In genomic region chr18:13726228-13726971, GRCh38 we compare ENCODE assay signal across 1 cellular context.
A peak's percentile ranks its signal among the peaks of the same experiment; 100 is the strongest.
TF ChIP-seq lines count a peak whose summit lies in the region.

TSS of gene FAM210A (minus strand) at chr18:13726558. CDS start at chr18:13682077, 44,481 bp downstream.
TSS of gene RNMT (plus strand) at chr18:13726673. CDS start at chr18:13731518, 4,845 bp downstream.

TF ChIP-seq in K562, 482 proteins besides CTCF, POLR2A, EP300 and RAD21 (continued from another document and continues in another):
- TF ChIP-seq HBP1 (CRISPR knock-in tag; IDR thresholded peaks at IDR 0.05) (no peak), ZNF347 (CRISPR knock-in tag; IDR thresholded peaks at IDR 0.05; ENCODE audit: low read depth) (no peak), TCF7 (IDR thresholded peaks at IDR 0.05; ENCODE audit: borderline replicate concordance) (no peak), MCM2 (IDR thresholded peaks at IDR 0.05; ENCODE audit: low read depth) (no peak), ZBTB17 (CRISPR knock-in tag; IDR thresholded peaks at IDR 0.05) (0 out of 2 replicates have a peak, but pooled peaks have one; percentile 63), PREB (CRISPR knock-in tag; IDR thresholded peaks at IDR 0.05) (no peak), HIVEP1 (CRISPR knock-in tag; IDR thresholded peaks at IDR 0.05) (no peak), NFATC3 (IDR thresholded peaks at IDR 0.05) (no peak), ATF2 (CRISPR knock-in tag; IDR thresholded peaks at IDR 0.05) (no peak), ZFP91 (CRISPR knock-in tag; IDR thresholded peaks at IDR 0.05) (no peak), ZBTB26 (CRISPR knock-in tag; IDR thresholded peaks at IDR 0.05) (no peak), RBFOX2 (IDR thresholded peaks at IDR 0.05; ENCODE audit: low read depth, low read length) (peak; percentile 98), NFRKB (IDR thresholded peaks at IDR 0.05; ENCODE audit: low read depth) (no peak), GABPB2 (CRISPR knock-in tag; conservative IDR thresholded peaks at IDR 0.05) (no peak), RFX1 (IDR thresholded peaks at IDR 0.05) (no peak), CBX3 (IDR thresholded peaks at IDR 0.05; ENCODE audit: borderline replicate concordance in 1 of 2, low read length in 2 of 2) (peak in 1 of 2 experiments; percentile 27; a peak in 1 of 3 replicates), ASH1L (IDR thresholded peaks at IDR 0.05; ENCODE audit: borderline replicate concordance, low read depth, partially characterized antibody) (no peak), SP2 (IDR thresholded peaks at IDR 0.05; ENCODE audit: extremely low read depth, low read depth, low read length, poor library complexity, severe bottlenecking) (no peak), NRF1 (conservative IDR thresholded peaks at IDR 0.05 in 1 of 2, IDR thresholded peaks at IDR 0.05 in 1 of 2) (peak; percentile 74 to 80), ZNF395 (CRISPR knock-in tag; IDR thresholded peaks at IDR 0.05) (no peak; the same call in 1 of the 2 replicates), MEIS2 (IDR thresholded peaks at IDR 0.05; ENCODE audit: partially characterized antibody) (no peak), ZBTB43 (CRISPR knock-in tag; IDR thresholded peaks at IDR 0.05) (no peak), ZBTB7A (IDR thresholded peaks at IDR 0.05; ENCODE audit: borderline replicate concordance, control insufficient read depth, low read depth, low read length) (peak; percentile 90; the same call in 1 of the 2 replicates), ELF1 (tag; IDR thresholded peaks at IDR 0.05) (peak; percentile 94), ETS2 (tag; IDR thresholded peaks at IDR 0.05; ENCODE audit: borderline replicate concordance, poor library complexity, severe bottlenecking) (no peak), RBM25 (IDR thresholded peaks at IDR 0.05; ENCODE audit: low read depth, low read length, severe bottlenecking) (peak; percentile 6), NBN (IDR thresholded peaks at IDR 0.05; ENCODE audit: low read depth) (no peak; the same call in 1 of the 2 replicates), HMG20B (CRISPR knock-in tag; IDR thresholded peaks at IDR 0.05) (no peak), FOXA1 (IDR thresholded peaks at IDR 0.05; ENCODE audit: borderline replicate concordance) (no peak), GABPB1 (CRISPR knock-in tag; IDR thresholded peaks at IDR 0.05) (peak; percentile 97), ZNF668 (CRISPR knock-in tag; IDR thresholded peaks at IDR 0.05) (no peak), ZNF431 (CRISPR knock-in tag; IDR thresholded peaks at IDR 0.05) (no peak), NFE2L1 (tag; IDR thresholded peaks at IDR 0.05; ENCODE audit: borderline replicate concordance, low read depth) (no peak), SMC3 (conservative IDR thresholded peaks at IDR 0.05; ENCODE audit: insufficient read depth, low read depth, low read length) (no peak), GTF2E2 (tag; IDR thresholded peaks at IDR 0.05) (no peak), TAF9B (IDR thresholded peaks at IDR 0.05; ENCODE audit: partially characterized antibody) (peak; percentile 81), UBTF (IDR thresholded peaks at IDR 0.05; ENCODE audit: borderline replicate concordance in 1 of 2, low read depth in 2 of 2, low read length in 2 of 2) (no peak), HES1 (IDR thresholded peaks at IDR 0.05; ENCODE audit: low read depth) (peak; percentile 67; the same call in 1 of the 2 replicates), NONO (IDR thresholded peaks at IDR 0.05; ENCODE audit: low read depth in 2 of 2, low read length in 1 of 2) (0 out of 4 replicates have a peak, but pooled peaks of 1 of the 2 experiments have one; percentile 35), LEF1 (IDR thresholded peaks at IDR 0.05) (no peak), ZBTB11 (CRISPR knock-in tag; IDR thresholded peaks at IDR 0.05) (peak in 2 of 3 experiments; percentile 40 to 77; a peak in 3 of 6 replicates), ZNF224 (CRISPR knock-in tag; IDR thresholded peaks at IDR 0.05) (no peak), CEBPG (CRISPR knock-in tag; IDR thresholded peaks at IDR 0.05) (no peak; the same call in 1 of the 2 replicates), CEBPG (tag; conservative IDR thresholded peaks at IDR 0.05 in 1 of 2, IDR thresholded peaks at IDR 0.05 in 1 of 2) (no peak), MBD1 (CRISPR knock-in tag; IDR thresholded peaks at IDR 0.05) (no peak), XRCC4 (IDR thresholded peaks at IDR 0.05; ENCODE audit: extremely low read depth, insufficient read depth, insufficient read length) (no peak), MAZ (CRISPR knock-in tag; conservative IDR thresholded peaks at IDR 0.05 in 1 of 2, IDR thresholded peaks at IDR 0.05 in 1 of 2) (peak; percentile 34 to 76; a peak in 3 of 4 replicates), ZFPM2 (CRISPR knock-in tag; IDR thresholded peaks at IDR 0.05) (no peak)
